20 cellular contexts compared by ENCODE assay signal in genomic region chr13:79749556-79749955, GRCh38.
DNase-seq lines count a peak whose midpoint lies in the region; ATAC-seq and TF ChIP-seq lines count a peak whose summit lies in the region.
"Had no signal": no experiment of that assay in that cellular context is flagged by ENCODE, and none has a peak within 500 bp of the region (broad histone marks: within the 10 kb centered on the region; RNA-seq: fewer than 3 reads in every experiment).

No MANE protein-coding gene starts in this region.

- H3K36me3 ChIP-seq in HUES6 (ENCODE audit: control insufficient read depth, insufficient read depth, low read length), result no peaks in the 10 kb centered on the region
- no peaks in the 10 kb centered on the region for H3K36me3 ChIP-seq in breast epithelium
- no peaks in the 10 kb centered on the region for H3K36me3 ChIP-seq in lower lobe of right lung
- H3K36me3 ChIP-seq in smooth muscle cell (ENCODE audit: low read depth), result no peaks in the 10 kb centered on the region
- H3K36me3 ChIP-seq: BE2C, tibial artery had no signal

- H3K79me2 ChIP-seq in smooth muscle cell (ENCODE audit: low read depth), result no peaks in the 10 kb centered on the region

- H4K20me1 ChIP-seq in smooth muscle cell (ENCODE audit: low read depth), result no peaks in the 10 kb centered on the region

- 95% methylated on average over 2 of the region's 2 CpGs for WGBS in smooth muscle cell (ENCODE audit: low lambda C conversion rate)

- no peak overlapping the region for H2AFZ ChIP-seq in smooth muscle cell (ENCODE audit: low read depth)

- no peak for TF ChIP-seq POLR2A in breast epithelium (IDR thresholded peaks at IDR 0.05)

- H3K27me3 ChIP-seq in HUES6 (ENCODE audit: control insufficient read depth, insufficient read depth, low read length), result no peaks in the 10 kb centered on the region
- H3K27me3 ChIP-seq in breast epithelium, result no peaks in the 10 kb centered on the region
- H3K27me3 ChIP-seq in lower lobe of right lung (ENCODE audit: low read depth), result no peaks in the 10 kb centered on the region
- no peaks in the 10 kb centered on the region for H3K27me3 ChIP-seq in smooth muscle cell (ENCODE audit: low read depth)
- H3K27me3 ChIP-seq: BE2C, tibial artery had no signal

- TF ChIP-seq CTCF in breast epithelium (IDR thresholded peaks at IDR 0.05), result no peak
- TF ChIP-seq CTCF in lower lobe of right lung (IDR thresholded peaks at IDR 0.05), result no peak
- no peak for TF ChIP-seq CTCF in smooth muscle cell (IDR thresholded peaks at IDR 0.05; ENCODE audit: borderline replicate concordance, insufficient read depth, poor library complexity, severe bottlenecking)

- H3K9ac ChIP-seq in HUES6 (ENCODE audit: low read length) (no peak overlapping the region), smooth muscle cell (ENCODE audit: low read depth) (no peak overlapping the region)

- H3F3A ChIP-seq in smooth muscle cell (ENCODE audit: low read depth), result peaks cover 3% of the 10 kb centered on the region

- H3K9me3 ChIP-seq in HUES6 (ENCODE audit: control insufficient read depth, insufficient read depth, low read depth, low read length) (peaks cover 2% of the 10 kb centered on the region; the same call in 1 of the 2 replicates), breast epithelium (no peaks in the 10 kb centered on the region), lower lobe of right lung (no peaks in the 10 kb centered on the region), smooth muscle cell (replicated peaks; ENCODE audit: low read depth) (no peaks in the 10 kb centered on the region)
- H3K9me3 ChIP-seq: BE2C, tibial artery had no signal

- H3K4me1 ChIP-seq in HUES6 (ENCODE audit: control insufficient read depth, insufficient read depth, low read length), result peaks cover 9% of the 10 kb centered on the region; the same call in 1 of the 2 replicates
- peaks cover 0 to 3% of the 10 kb centered on the region in 2 donors for H3K4me1 ChIP-seq in breast epithelium
- H3K4me1 ChIP-seq in lower lobe of right lung, result peaks cover 7% of the 10 kb centered on the region
- H3K4me1 ChIP-seq in smooth muscle cell (ENCODE audit: low read depth), result peaks cover 12% of the 10 kb centered on the region
- H3K4me1 ChIP-seq: BE2C had no signal

- H3K27ac ChIP-seq in HUES6 (ENCODE audit: low read depth, low read length) (peak overlapping the region; percentile 10; the same call in 1 of the 2 replicates), breast epithelium (peak overlapping the region; percentile 43 to 67), lower lobe of right lung (peak overlapping the region; percentile 52), smooth muscle cell (ENCODE audit: low read depth) (peak overlapping the region; percentile 62)
- H3K27ac ChIP-seq: tibial artery, VCaP had no signal

- intact Hi-C loops in breast epithelium (cut with DNase I; ENCODE audit: low total_unique reads) (no loop called here), lower lobe of right lung (cut with DNase I) (no loop called here), posterior vena cava (cut with DNase I) (no loop called here)

- ATAC-seq in lower lobe of right lung, result peak in 1 of 2 donors; percentile 14

- no peak for DNase-seq in breast epithelium (ENCODE audit: low spot score in 2 of 2)
- DNase-seq in lower lobe of right lung, result no peak
- no peak for DNase-seq in smooth muscle cell (lab: John Stamatoyannopoulos, UW; ENCODE audit: unreplicated experiment)
- DNase-seq in activated CD4-positive, alpha-beta T cell treated with anti-CD3 and anti-CD28 coated beads, Interleukin-2, amount 50 U/mL, for 4 hours, result no peak
- DNase-seq in NCI-H526 (lab: John Stamatoyannopoulos, UW), result no peak
- no peak for DNase-seq in posterior vena cava (ENCODE audit: low spot score)
- DNase-seq: activated CD4-positive, alpha-beta T cell treated with anti-CD3 and anti-CD28 coated beads, Interleukin-2, amount 50 U/mL, for 1 hour; activated gamma-delta T cell treated with Interleukin-2 at 50 U/mL for 16 hours; amygdala; Calu3; effector memory CD4-positive, alpha-beta T cell; kidney; NCI-H1417 treated with DMSO at 0.1 percent for 48 hours; NCI-H69; SHP77 treated with DMSO at 0.1 percent for 48 hours; stimulated activated naive CD4-positive, alpha-beta T cell had no signal

- H3K4me3 ChIP-seq in HUES6 (ENCODE audit: low read depth, low read length) (no peak overlapping the region), breast epithelium (no peak overlapping the region), lower lobe of right lung (no peak overlapping the region), smooth muscle cell (no peak overlapping the region)
- H3K4me3 ChIP-seq: tibial artery had no signal

- H3K4me2 ChIP-seq in smooth muscle cell, result peak overlapping the region; percentile 5

Comparison
In these comparisons a context has a peak if more than half of its experiments do, and no peak if none do; other contexts are left out.
1. H3K27ac ChIP-seq: peak in every context shown above with its lines; median percentile 62 in smooth muscle cell; 55 in breast epithelium; 52 in lower lobe of right lung; 10 in HUES6.